In genomic region chr19:12841094-12841493, GRCh38 we compare ENCODE assay signal across 9 cellular contexts. TPM values are rescaled to one million over a fixed set of nuclear protein-coding genes. Genes with fewer than 3 reads are reported as not detected.
DNase-seq lines count a peak whose midpoint lies in the region; ATAC-seq, FAIRE-seq and TF ChIP-seq lines count a peak whose summit lies in the region.
"Had no signal": no experiment of that assay in that cellular context is flagged by ENCODE, and none has a peak within 500 bp of the region (broad histone marks: within the 10 kb centered on the region; RNA-seq: fewer than 3 reads in every experiment).

No MANE protein-coding gene starts in this region.

- no peak overlapping the region for H3K27ac ChIP-seq in Karpas-422 (ENCODE audit: low read length)
- H3K27ac ChIP-seq: HL-60 had no signal

- H3K9ac ChIP-seq in Karpas-422 (ENCODE audit: low read length) = no peak overlapping the region

- no peaks in the 10 kb centered on the region for H3K36me3 ChIP-seq in Karpas-422 (ENCODE audit: insufficient read depth, low read length)

- no peaks in the 10 kb centered on the region for H3K36me3 Mint-ChIP-seq in T-cell

- peaks cover 67 to 72% of the 10 kb centered on the region in 2 donors for H3K27me3 Mint-ChIP-seq in T-cell

- H3K27me3 ChIP-seq in Karpas-422 (ENCODE audit: low read length) = no peaks in the 10 kb centered on the region

- POLR2A ChIA-PET in T-cell (lab: Charles Lee) = no interaction called here

- H3K4me1 ChIP-seq in Karpas-422 (ENCODE audit: low read length) = peaks cover 13% of the 10 kb centered on the region

- no peaks in the 10 kb centered on the region for H3K79me2 ChIP-seq in Karpas-422 (ENCODE audit: low read length)

- no peak for TF ChIP-seq CTCF in fibroblast of mammary gland (conservative IDR thresholded peaks at IDR 0.05; ENCODE audit: control insufficient read depth, insufficient read depth, low read depth, low read length)

- no peak overlapping the region for H2AFZ ChIP-seq in Karpas-422 (ENCODE audit: low read length)

- H3K9me3 Mint-ChIP-seq in T-cell = no peaks in the 10 kb centered on the region

- H3K4me3 ChIP-seq in fibroblast of mammary gland (ENCODE audit: control insufficient read depth, low read depth, low read length) (peak overlapping the region; percentile 28), Karpas-422 (ENCODE audit: low read length) (no peak overlapping the region)

- 0 out of 2 replicates have a peak, but pooled peaks cover 4% of the 10 kb centered on the region for H4K20me1 ChIP-seq in Karpas-422 (ENCODE audit: insufficient read depth, low read depth, low read length)

- peaks cover 16 to 36% (median 30%) of the 10 kb centered on the region in 3 donors for H3K4me1 Mint-ChIP-seq in T-cell

- no peak overlapping the region for H3K4me2 ChIP-seq in Karpas-422 (ENCODE audit: low read depth, low read length, poor library complexity, severe bottlenecking)

- no peak for FAIRE-seq in GM19239 (lab: Jason Lieb, UNC)

- CTCF ChIA-PET in T-cell (lab: Charles Lee) = no interaction called here

- peak; percentile 48 for DNase-seq in activated CD4-positive, alpha-beta T cell treated with anti-CD3 and anti-CD28 coated beads for 48 hours
- DNase-seq in activated CD4-positive, alpha-beta T cell treated with anti-CD3 and anti-CD28 coated beads, Interleukin-2, amount 50 U/mL, for 4 hours = no peak
- no peak for DNase-seq in T-cell
- peak; percentile 27 for DNase-seq in fibroblast of mammary gland (ENCODE audit: low read depth)
- no peak for DNase-seq in sciatic nerve (ENCODE audit: low spot score)
- no peak for DNase-seq in NCI-H1048 (lab: John Stamatoyannopoulos, UW)
- DNase-seq in GM19239 (ENCODE audit: insufficient read length, low spot score) = no peak
- DNase-seq in Karpas-422 = no peak

- H3K9me3 ChIP-seq in Karpas-422 (ENCODE audit: low read length) = no peaks in the 10 kb centered on the region

- H3K27ac Mint-ChIP-seq in T-cell = no peak overlapping the region

- no peak for ATAC-seq in T-cell (replicated peaks in 1 of 4)
- ATAC-seq in sciatic nerve = peak; percentile 9

- H3K9me2 ChIP-seq in Karpas-422 (replicated peaks; ENCODE audit: insufficient read depth, low read length) = no peaks in the 10 kb centered on the region

- intact Hi-C loops in sciatic nerve (cut with DNase I) = no loop called here

- peak overlapping the region in 2 of 3 donors; percentile 32 to 38 for H3K4me3 Mint-ChIP-seq in T-cell

RNA-seq across cellular contexts. Expression of gene MAST1, which starts 2.8 kb away (rescaled TPM):
- total RNA-seq in T-cell (under 1 TPM; 0.29 to 0.75 (median 0.43) TPM), sciatic nerve (0.31 TPM)
- total RNA-seq in Karpas-422 (2014; rRNA removed; shearing (Covaris generic); ENCODE audit: low replicate concordance) = 0.48 and 3.3 TPM in 2 replicates

RNA-seq across cellular contexts. Expression of gene RTBDN, which starts 6.7 kb away (rescaled TPM):
- total RNA-seq in T-cell (not detected), sciatic nerve (not detected)
- not detected in 2 replicates for total RNA-seq in Karpas-422 (2014; rRNA removed; shearing (Covaris generic); ENCODE audit: low replicate concordance)

RNA-seq across cellular contexts. Expression of gene RNASEH2A, which starts 34.7 kb away (rescaled TPM):
- total RNA-seq in T-cell (10 to 100 TPM in 3 of 5 donors, 1 to 10 TPM in 2; 4.7 to 18.0 (median 15.0) TPM), sciatic nerve (5.1 TPM)
- total RNA-seq in Karpas-422 (2014; rRNA removed; shearing (Covaris generic); ENCODE audit: low replicate concordance) = 37.8 and 48.4 TPM in 2 replicates

RNA-seq across cellular contexts. Expression of gene THSD8, which starts 39.2 kb away (rescaled TPM):
- 1 to 10 TPM in 1 of 5 donors, under 1 TPM in 3, not detected in 1; 0.63 to 2.4 (median 0.97) TPM for total RNA-seq in T-cell
- total RNA-seq in sciatic nerve = 2.4 TPM
- total RNA-seq in Karpas-422 (2014; rRNA removed; shearing (Covaris generic); ENCODE audit: low replicate concordance) = 9.0 TPM in 1 of 2 replicates, not detected in the other

RNA-seq across cellular contexts. Expression of gene PRDX2, which starts 39.5 kb away (rescaled TPM):
- total RNA-seq in T-cell (100 to 1,000 TPM in 3 of 5 donors, 10 to 100 TPM in 2; 94.5 to 150 (median 134) TPM), sciatic nerve (117 TPM)
- total RNA-seq in Karpas-422 (2014; rRNA removed; shearing (Covaris generic); ENCODE audit: low replicate concordance) = 372 and 566 TPM in 2 replicates

Comparison
In these comparisons a context has a peak if more than half of its experiments do, and no peak if none do; other contexts are left out.
1. DNase-seq: peak in activated CD4-positive, alpha-beta T cell treated with anti-CD3 and anti-CD28 coated beads for 48 hours (single experiment) and fibroblast of mammary gland (single experiment); none in activated CD4-positive, alpha-beta T cell treated with anti-CD3 and anti-CD28 coated beads, Interleukin-2, amount 50 U/mL, for 4 hours (0 of 2), T-cell (0 of 34), sciatic nerve (single experiment), NCI-H1048 (single experiment), GM19239 (single experiment) and Karpas-422 (single experiment).